ENCODE assay signal across 12 cellular contexts in genomic region chr12:50598321-50598862, GRCh38.
DNase-seq lines count a peak whose midpoint lies in the region; ATAC-seq, FAIRE-seq and TF ChIP-seq lines count a peak whose summit lies in the region.
"Had no signal": no experiment of that assay in that cellular context is flagged by ENCODE, and none has a peak within 500 bp of the region (broad histone marks: within the 10 kb centered on the region; RNA-seq: fewer than 3 reads in every experiment).

No MANE protein-coding gene starts in this region.

- no peak for TF ChIP-seq POLR2A in suprapubic skin (IDR thresholded peaks at IDR 0.05)

- no peak for TF ChIP-seq EP300 in suprapubic skin (IDR thresholded peaks at IDR 0.05)

- DNase-seq in activated T-cell treated with anti-CD3 and anti-CD28 coated beads, Interleukin-2, amount 50 U/mL, for 4 hours, result no peak
- no peak for DNase-seq in activated T-cell treated with anti-CD3 and anti-CD28 coated beads for 4 hours
- DNase-seq in fibroblast of mammary gland (ENCODE audit: low read depth), result peak; percentile 26
- DNase-seq in suprapubic skin (ENCODE audit: low spot score in 2 of 2), result no peak
- DNase-seq in NCI-H1048 (lab: John Stamatoyannopoulos, UW), result no peak
- DNase-seq in HTR-8/SVneo (ENCODE audit: insufficient read length, low spot score), result no peak
- DNase-seq: activated CD8-positive, alpha-beta memory T cell treated with anti-CD3 and anti-CD28 coated beads, Interleukin-2, amount 10 ng/mL, durations not matched to agents 7 days and 5 days; BE2C; esophagus squamous epithelium had no signal

- no peaks in the 10 kb centered on the region for H3K9me3 Mint-ChIP-seq in activated T-cell treated with anti-CD3 and anti-CD28 coated beads, Interleukin-2, amount 50 U/mL, for 4 hours

- 78% methylated on average over 2 of the region's 2 CpGs for WGBS in suprapubic skin

- no peaks in the 10 kb centered on the region for H3K9me3 ChIP-seq in suprapubic skin
- H3K9me3 ChIP-seq: BE2C, esophagus squamous epithelium had no signal

- no peaks in the 10 kb centered on the region for H3K36me3 ChIP-seq in suprapubic skin
- H3K36me3 ChIP-seq: BE2C, esophagus squamous epithelium had no signal

- ATAC-seq in activated T-cell treated with anti-CD3 and anti-CD28 coated beads, Interleukin-2, amount 50 U/mL, for 4 hours, result no peak
- ATAC-seq in SK-N-SH treated with all-trans-retinoic acid at 6 μM for 48 hours (peak; percentile 39), HG02642 (IDR thresholded peaks at IDR 0.05; ENCODE audit: poor library complexity, unreplicated experiment) (no peak)

- peaks cover 6% of the 10 kb centered on the region for H3K36me3 Mint-ChIP-seq in activated T-cell treated with anti-CD3 and anti-CD28 coated beads, Interleukin-2, amount 50 U/mL, for 4 hours (ENCODE audit: insufficient read depth)

- no peaks in the 10 kb centered on the region for H3K27me3 Mint-ChIP-seq in activated T-cell treated with anti-CD3 and anti-CD28 coated beads, Interleukin-2, amount 50 U/mL, for 4 hours (ENCODE audit: low read depth)
- H3K27me3 Mint-ChIP-seq: activated CD8-positive, alpha-beta memory T cell treated with anti-CD3 and anti-CD28 coated beads, Interleukin-2, amount 10 ng/mL, durations not matched to agents 7 days and 5 days had no signal

- peaks cover 37% of the 10 kb centered on the region for H3K4me1 Mint-ChIP-seq in activated T-cell treated with anti-CD3 and anti-CD28 coated beads, Interleukin-2, amount 50 U/mL, for 4 hours (ENCODE audit: low read depth)

- TF ChIP-seq CTCF in fibroblast of mammary gland (conservative IDR thresholded peaks at IDR 0.05; ENCODE audit: control insufficient read depth, insufficient read depth, low read depth, low read length) (no peak), suprapubic skin (IDR thresholded peaks at IDR 0.05) (no peak)

- no peak for FAIRE-seq in HTR-8/SVneo (lab: Jason Lieb, UNC)

- H3K27ac ChIP-seq in suprapubic skin, result peak overlapping the region; percentile 0
- H3K27ac ChIP-seq: KMS-11 had no signal

- H3K4me1 ChIP-seq in suprapubic skin, result peaks cover 17% of the 10 kb centered on the region

- H3K4me3 Mint-ChIP-seq in activated T-cell treated with anti-CD3 and anti-CD28 coated beads, Interleukin-2, amount 50 U/mL, for 4 hours, result peak overlapping the region; percentile 31

- no peak overlapping the region for H3K4me3 ChIP-seq in fibroblast of mammary gland (ENCODE audit: control insufficient read depth, low read depth, low read length)
- no peak overlapping the region for H3K4me3 ChIP-seq in suprapubic skin
- H3K4me3 ChIP-seq: esophagus squamous epithelium had no signal

- H3K27me3 ChIP-seq in suprapubic skin, result no peaks in the 10 kb centered on the region
- H3K27me3 ChIP-seq: BE2C, esophagus squamous epithelium had no signal

TF ChIP-seq in SK-N-SH treated with all-trans-retinoic acid at 6 μM for 48 hours, 23 proteins besides CTCF, POLR2A, EP300 and RAD21:
- no peak for TF ChIP-seq ZNF565 (CRISPR knock-in tag; conservative IDR thresholded peaks at IDR 0.05; ENCODE audit: low read depth)
- TF ChIP-seq GLIS3 (CRISPR knock-in tag; IDR thresholded peaks at IDR 0.05), result no peak
- TF ChIP-seq TSHZ2 (CRISPR knock-in tag; IDR thresholded peaks at IDR 0.05), result no peak
- TF ChIP-seq TCF4 (CRISPR knock-in tag; IDR thresholded peaks at IDR 0.05; ENCODE audit: borderline replicate concordance), result no peak
- no peak for TF ChIP-seq OSR1 (CRISPR knock-in tag; IDR thresholded peaks at IDR 0.05)
- TF ChIP-seq SNAI2 (CRISPR knock-in tag; IDR thresholded peaks at IDR 0.05), result no peak
- no peak for TF ChIP-seq ZC3H10 (CRISPR knock-in tag; IDR thresholded peaks at IDR 0.05)
- TF ChIP-seq CSDC2 (CRISPR knock-in tag; IDR thresholded peaks at IDR 0.05), result no peak
- TF ChIP-seq, protein P1, sequence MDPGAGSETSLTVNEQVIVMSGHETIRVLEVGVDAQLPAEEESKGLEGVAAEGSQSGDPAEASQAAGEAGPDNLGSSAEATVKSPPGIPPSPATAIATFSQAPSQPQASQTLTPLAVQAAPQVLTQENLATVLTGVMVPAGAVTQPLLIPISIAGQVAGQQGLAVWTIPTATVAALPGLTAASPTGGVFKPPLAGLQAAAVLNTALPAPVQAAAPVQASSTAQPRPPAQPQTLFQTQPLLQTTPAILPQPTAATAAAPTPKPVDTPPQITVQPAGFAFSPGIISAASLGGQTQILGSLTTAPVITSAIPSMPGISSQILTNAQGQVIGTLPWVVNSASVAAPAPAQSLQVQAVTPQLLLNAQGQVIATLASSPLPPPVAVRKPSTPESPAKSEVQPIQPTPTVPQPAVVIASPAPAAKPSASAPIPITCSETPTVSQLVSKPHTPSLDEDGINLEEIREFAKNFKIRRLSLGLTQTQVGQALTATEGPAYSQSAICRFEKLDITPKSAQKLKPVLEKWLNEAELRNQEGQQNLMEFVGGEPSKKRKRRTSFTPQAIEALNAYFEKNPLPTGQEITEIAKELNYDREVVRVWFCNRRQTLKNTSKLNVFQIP (CRISPR knock-in tag; IDR thresholded peaks at IDR 0.05; ENCODE audit: borderline replicate concordance, low read depth), result no peak
- TF ChIP-seq ISL1 (CRISPR knock-in tag; IDR thresholded peaks at IDR 0.05), result no peak
- no peak for TF ChIP-seq PPARA (CRISPR knock-in tag; IDR thresholded peaks at IDR 0.05; ENCODE audit: borderline replicate concordance)
- no peak for TF ChIP-seq CREB5 (CRISPR knock-in tag; IDR thresholded peaks at IDR 0.05; ENCODE audit: low read depth)
- TF ChIP-seq TOX (CRISPR knock-in tag; IDR thresholded peaks at IDR 0.05; ENCODE audit: borderline replicate concordance), result no peak
